8 cellular contexts compared by ENCODE assay signal in genomic region chr5:34838785-34839714, GRCh38. TPM values are rescaled to one million over a fixed set of nuclear protein-coding genes. Genes with fewer than 3 reads are reported as not detected.
DNase-seq lines count a peak whose midpoint lies in the region; ATAC-seq and TF ChIP-seq lines count a peak whose summit lies in the region.

Gene TTC23L, plus strand, starts transcription at chr5:34839164. Its CDS starts 1,508 bp downstream, at chr5:34840672.

- no peaks in the 10 kb centered on the region for H3K4me1 ChIP-seq in lung (ENCODE audit: control insufficient read depth in 2 of 2, insufficient read depth in 2 of 2, low read length in 2 of 2)

- POLR2A ChIA-PET in activated CD8-positive, alpha-beta T cell treated with anti-CD3 and anti-CD28 coated beads for 36 hours (lab: Charles Lee), result interaction anchor here (0.6 to 1.5 kb wide), 5 partner anchors 65 to 113 kb away, joined by 3 to 7 read pairs (median 3); partner anchors contain the start of genes BRIX1 and RAD1

- H3K4me3 ChIP-seq in AG09309 (ENCODE audit: control insufficient read depth, low read depth, low read length) (peak within 1 kb of the TSS; percentile 80), lung (peak within 1 kb of the TSS; percentile 66)

- TF ChIP-seq CTCF in AG09309 (IDR thresholded peaks at IDR 0.05; ENCODE audit: control insufficient read depth, insufficient read depth, low read depth, low read length, missing control alignments) (no peak), lung (IDR thresholded peaks at IDR 0.05; ENCODE audit: control extremely low read depth, extremely low read depth) (no peak)
- no peak for TF ChIP-seq CTCF in activated CD8-positive, alpha-beta T cell treated with anti-CD3 and anti-CD28 coated beads for 36 hours (IDR thresholded peaks at IDR 0.05)

- no peaks in the 10 kb centered on the region for H3K9me3 Mint-ChIP-seq in activated CD8-positive, alpha-beta T cell treated with anti-CD3 and anti-CD28 coated beads for 36 hours

- no peaks in the 10 kb centered on the region for H3K27me3 ChIP-seq in lung (ENCODE audit: control insufficient read depth, insufficient read depth)

- H3K27ac ChIP-seq in lung (ENCODE audit: low read depth in 1 of 2, low read length in 1 of 2), result peak within 1 kb of the TSS in 1 of 2 donors; percentile 76

- no peaks in the 10 kb centered on the region for H3K36me3 Mint-ChIP-seq in activated CD8-positive, alpha-beta T cell treated with anti-CD3 and anti-CD28 coated beads for 36 hours (ENCODE audit: low read depth)

- intact Hi-C loops in activated CD8-positive, alpha-beta T cell treated with anti-CD3 and anti-CD28 coated beads for 36 hours (cut with micrococcal nuclease), result no loop called here

- no peaks in the 10 kb centered on the region for H3K9me3 ChIP-seq in lung (ENCODE audit: control insufficient read depth in 2 of 2, insufficient read depth in 1 of 2, low read length in 1 of 2)

- H3K36me3 ChIP-seq in lung (ENCODE audit: control insufficient read depth in 2 of 2, insufficient read depth in 2 of 2, low read length in 2 of 2), result no peaks in the 10 kb centered on the region

- CTCF ChIA-PET in activated CD8-positive, alpha-beta T cell treated with anti-CD3 and anti-CD28 coated beads for 36 hours (lab: Charles Lee), result interaction anchor here (0.9 to 2.4 kb wide), 8 partner anchors 10 to 353 kb away, joined by 3 to 7 read pairs (median 3); no protein-coding TSS in a partner anchor

- peak within 1 kb of the TSS; percentile 87 for H3K27ac Mint-ChIP-seq in activated CD8-positive, alpha-beta T cell treated with anti-CD3 and anti-CD28 coated beads for 36 hours

- peak; percentile 28 for DNase-seq in AG09309 (ENCODE audit: low read depth)
- DNase-seq in NCI-H446 (lab: John Stamatoyannopoulos, UW), result peak; percentile 87 to 94
- peak; percentile 94 for DNase-seq in activated CD8-positive, alpha-beta T cell treated with anti-CD3 and anti-CD28 coated beads for 36 hours
- peak; percentile 90 for DNase-seq in effector CD4-positive, alpha-beta T cell
- DNase-seq in lung (ENCODE audit: low spot score), result peak; percentile 92
- DNase-seq in stimulated activated CD4-positive, alpha-beta T cell treated with anti-CD3 and anti-CD28 coated beads, TNF-alpha, amount 100 ng/mL, for 1 hour (ENCODE audit: low read depth in 3 of 3, low spot score in 1 of 3), result peak; percentile 75 to 82 (median 79)

- ATAC-seq in GM19043 (IDR thresholded peaks at IDR 0.05; ENCODE audit: low read depth, unreplicated experiment) (peak; percentile 96), HG03342 (IDR thresholded peaks at IDR 0.05; ENCODE audit: unreplicated experiment) (peak; percentile 98), lung (ENCODE audit: insufficient read depth, low FRiP score) (peak; percentile 91)
- peak; percentile 95 for ATAC-seq in activated CD8-positive, alpha-beta T cell treated with anti-CD3 and anti-CD28 coated beads for 36 hours

- 1 to 2% methylated on average over 72 to 73 of the region's 73 CpGs for WGBS in lung, 2 donors

- H3K4me3 Mint-ChIP-seq in activated CD8-positive, alpha-beta T cell treated with anti-CD3 and anti-CD28 coated beads for 36 hours, result peak within 1 kb of the TSS; percentile 78

- H3K4me1 Mint-ChIP-seq in activated CD8-positive, alpha-beta T cell treated with anti-CD3 and anti-CD28 coated beads for 36 hours (ENCODE audit: low read depth), result peaks cover 11% of the 10 kb centered on the region

- no peaks in the 10 kb centered on the region for H3K27me3 Mint-ChIP-seq in activated CD8-positive, alpha-beta T cell treated with anti-CD3 and anti-CD28 coated beads for 36 hours

RNA-seq across cellular contexts. Expression of gene TTC23L, which starts in this region (rescaled TPM):
- under 1 TPM; 0.22 to 0.41 TPM for total RNA-seq in activated CD8-positive, alpha-beta T cell treated with anti-CD3 and anti-CD28 coated beads for 36 hours
- total RNA-seq in lung, result 1 to 10 TPM; 1.6 to 4.4 TPM
- under 1 TPM; 0.51 to 0.73 TPM for polyA plus RNA-seq in lung

Comparison
In these comparisons a context has a peak if more than half of its experiments do, and no peak if none do; other contexts are left out.
1. Peak in DNase-seq and ATAC-seq in activated CD8-positive, alpha-beta T cell treated with anti-CD3 and anti-CD28 coated beads for 36 hours; RNA of the gene not detected or under 1 TPM.
2. DNase-seq: peak in every context shown above with its lines; median percentile 94 in activated CD8-positive, alpha-beta T cell treated with anti-CD3 and anti-CD28 coated beads for 36 hours; 92 in lung; 90 in NCI-H446; 90 in effector CD4-positive, alpha-beta T cell; 79 in stimulated activated CD4-positive, alpha-beta T cell treated with anti-CD3 and anti-CD28 coated beads, TNF-alpha, amount 100 ng/mL, for 1 hour; 28 in AG09309.